ENCODE assay signal across 27 cellular contexts in the genomic region with DNA sequence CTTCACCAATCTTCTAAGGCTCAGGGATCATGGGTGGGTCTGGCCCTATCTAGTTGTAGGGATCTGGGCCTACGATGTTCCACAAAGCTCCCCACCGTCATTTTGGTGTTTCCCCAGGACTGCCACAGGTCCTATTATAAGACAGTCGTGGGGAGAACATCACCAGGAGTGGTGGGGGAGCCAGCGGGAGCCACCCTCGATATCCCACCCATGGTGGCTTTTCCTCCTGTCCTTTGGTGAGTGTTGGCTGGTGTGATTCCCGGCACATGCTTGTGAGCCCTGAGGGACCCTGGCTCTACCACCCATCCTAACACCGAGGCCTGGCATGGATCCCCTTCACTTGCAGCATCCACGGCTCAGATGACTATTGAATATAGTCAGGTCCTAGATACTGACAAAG.
"Had no signal": no experiment of that assay in that cellular context is flagged by ENCODE, and none has a peak within 500 bp of the region (broad histone marks: within the 10 kb centered on the region; RNA-seq: fewer than 3 reads in every experiment).

No MANE protein-coding gene starts in this region.

- H3K4me3 ChIP-seq: colonic mucosa, coronary artery, dorsolateral prefrontal cortex, esophagus muscularis mucosa, esophagus squamous epithelium, gastrocnemius medialis, gastroesophageal sphincter, heart left ventricle, heart right ventricle had no signal

- H3K4me1 ChIP-seq: colonic mucosa, esophagus muscularis mucosa, esophagus squamous epithelium, foreskin keratinocyte, gastrocnemius medialis, gastroesophageal sphincter, heart left ventricle, heart right ventricle had no signal

- H3K9me3 ChIP-seq: colonic mucosa, esophagus muscularis mucosa, esophagus squamous epithelium, gastrocnemius medialis, gastroesophageal sphincter, heart left ventricle, heart right ventricle had no signal

- H3K27me3 ChIP-seq: colonic mucosa, dorsolateral prefrontal cortex, esophagus muscularis mucosa, esophagus squamous epithelium, foreskin keratinocyte, gastrocnemius medialis, gastroesophageal sphincter, heart left ventricle had no signal

- FAIRE-seq: colon, endometrium, endothelial cell of umbilical vein, frontal cortex had no signal

- H3K36me3 ChIP-seq: colonic mucosa, esophagus muscularis mucosa, esophagus squamous epithelium, gastrocnemius medialis, gastroesophageal sphincter, heart left ventricle, heart right ventricle had no signal

- DNase-seq: colonic mucosa; cortex of kidney; dermis blood vessel endothelial cell; dorsolateral prefrontal cortex; effector CD4-positive, alpha-beta T cell; effector CD8-positive, alpha-beta T cell; effector memory CD4-positive, alpha-beta T cell; effector memory CD8-positive, alpha-beta T cell; endodermal cell; erythroblast; esophagus squamous epithelium; foreskin fibroblast; foreskin keratinocyte; foreskin melanocyte; gastrocnemius medialis; glutamatergic neuron; head of caudate nucleus; heart left ventricle; heart right ventricle had no signal

- H3K27ac ChIP-seq: colonic mucosa, coronary artery, dorsolateral prefrontal cortex, epithelial cell of prostate, esophagus muscularis mucosa, esophagus squamous epithelium, foreskin keratinocyte, gastrocnemius medialis, gastroesophageal sphincter, heart left ventricle, heart right ventricle had no signal
